In the genomic region with DNA sequence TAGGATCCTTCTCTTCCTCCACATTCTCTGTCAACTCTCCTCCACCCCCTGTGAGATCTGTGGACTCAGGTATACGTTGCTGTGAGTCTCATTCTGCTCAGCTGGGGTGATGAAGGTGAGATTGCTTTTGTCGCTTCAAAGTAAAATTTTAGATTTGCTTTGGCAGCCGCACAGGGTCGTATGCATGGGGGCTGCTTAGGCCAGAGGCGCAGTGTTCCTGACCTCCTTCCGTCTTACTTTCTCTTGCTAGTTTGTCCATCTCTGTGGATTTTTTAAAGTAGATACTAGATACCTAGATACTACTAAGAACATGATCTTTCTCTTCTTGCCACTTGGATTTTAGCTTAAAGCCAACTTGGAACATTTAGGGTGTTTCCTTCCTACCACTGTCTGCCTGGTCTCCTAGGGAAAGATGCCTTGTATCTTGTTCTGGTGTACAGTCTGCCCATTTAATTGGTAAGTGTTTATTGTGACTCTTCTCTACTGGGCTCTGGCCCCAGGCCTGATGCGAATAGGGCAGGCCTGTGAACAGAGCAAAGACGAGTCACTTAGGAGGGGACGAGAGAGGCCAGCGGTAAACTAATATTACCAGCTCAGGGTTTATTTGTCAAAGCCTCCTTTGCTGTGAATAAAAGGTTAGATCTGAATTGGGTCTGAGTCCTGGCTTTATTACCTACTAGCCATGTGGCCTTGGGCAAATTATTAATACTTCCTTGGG, we compare ENCODE assay signal across 1 cellular context.
TF ChIP-seq lines count a peak whose summit lies in the region.

No MANE protein-coding gene starts in this region.

TF ChIP-seq in IMR-90, 13 proteins besides CTCF, POLR2A, EP300 and RAD21:
- TF ChIP-seq RCOR1 (IDR thresholded peaks at IDR 0.05; ENCODE audit: insufficient replicate concordance, low read length): no peak
- TF ChIP-seq CEBPB (IDR thresholded peaks at IDR 0.05; ENCODE audit: low read depth, low read length): no peak
- TF ChIP-seq ELK1 (IDR thresholded peaks at IDR 0.05; ENCODE audit: borderline replicate concordance, low read depth, low read length): no peak
